Comparison of ENCODE assay signal across 24 cellular contexts in genomic region chr14:77311217-77311616, GRCh38. TPM values are rescaled to one million over a fixed set of nuclear protein-coding genes. Genes with fewer than 3 reads are reported as not detected.
DNase-seq lines count a peak whose midpoint lies in the region; ATAC-seq, FAIRE-seq and TF ChIP-seq lines count a peak whose summit lies in the region.
"Had no signal": no experiment of that assay in that cellular context is flagged by ENCODE, and none has a peak within 500 bp of the region (broad histone marks: within the 10 kb centered on the region; RNA-seq: fewer than 3 reads in every experiment).

No MANE protein-coding gene starts in this region.

- H3K36me3 Mint-ChIP-seq in natural killer cell, result no peaks in the 10 kb centered on the region

- H3K4me3 ChIP-seq in dorsolateral prefrontal cortex (no peak overlapping the region), psoas muscle (no peak overlapping the region)
- H3K4me3 ChIP-seq: transverse colon had no signal

- no peaks in the 10 kb centered on the region for H3K9me3 Mint-ChIP-seq in natural killer cell
- H3K9me3 Mint-ChIP-seq: CD8-positive, alpha-beta T cell; mesothelial cell of epicardium had no signal

- peaks cover 75% of the 10 kb centered on the region for H3K4me1 ChIP-seq in psoas muscle

- no peak overlapping the region for H3K27ac Mint-ChIP-seq in natural killer cell
- H3K27ac Mint-ChIP-seq: CD8-positive, alpha-beta T cell; mesothelial cell of epicardium had no signal

- TF ChIP-seq CTCF in dorsolateral prefrontal cortex (IDR thresholded peaks at IDR 0.05 in 54 of 56, conservative IDR thresholded peaks at IDR 0.05 in 2 of 56; ENCODE audit: low read depth in 1 of 56, partially characterized antibody in 56 of 56) (no peak), psoas muscle (IDR thresholded peaks at IDR 0.05) (no peak), natural killer cell (IDR thresholded peaks at IDR 0.05) (no peak)

- no peak overlapping the region for H3K4me3 Mint-ChIP-seq in natural killer cell
- H3K4me3 Mint-ChIP-seq: CD8-positive, alpha-beta T cell; mesothelial cell of epicardium had no signal

- H3K4me1 Mint-ChIP-seq in natural killer cell, result no peaks in the 10 kb centered on the region

- peak in 1 of 4 donors; percentile 34 for ATAC-seq in psoas muscle
- no peak for ATAC-seq in GM21515 (IDR thresholded peaks at IDR 0.05; ENCODE audit: unreplicated experiment)
- no peak for ATAC-seq in natural killer cell
- ATAC-seq: CD8-positive, alpha-beta T cell had no signal

- intact Hi-C loops in dorsolateral prefrontal cortex (cut with DNase I) (no loop called here), psoas muscle (cut with DNase I) (loop anchor here (10.0 kb wide), 2 partner anchors 156 to 436 kb away; no protein-coding TSS in a partner anchor), natural killer cell (cut with micrococcal nuclease) (no loop called here)

- H3K27me3 Mint-ChIP-seq in natural killer cell (ENCODE audit: low read depth in 2 of 2), result no peaks in the 10 kb centered on the region

- DNase-seq in GM03348 (ENCODE audit: low spot score), result peak; percentile 17
- DNase-seq in NOMO-1 treated with DMSO at 0.1 percent for 48 hours (lab: John Stamatoyannopoulos, UW; ENCODE audit: unreplicated experiment), result peak; percentile 46
- no peak for DNase-seq in dorsolateral prefrontal cortex
- no peak for DNase-seq in psoas muscle
- no peak for DNase-seq in GM19239 (ENCODE audit: insufficient read length, low spot score)
- DNase-seq in NCI-H128 (lab: John Stamatoyannopoulos, UW; ENCODE audit: unreplicated experiment), result no peak
- DNase-seq in natural killer cell, result no peak
- DNase-seq: activated CD4-positive, alpha-beta T cell treated with anti-CD3 and anti-CD28 coated beads for 1 hour; CD8-positive, alpha-beta T cell; DND-41; H7; hippocampal formation; KG1; NCI-H1105 treated with DMSO at 0.1 percent for 48 hours; NCI-H2171; stimulated activated naive CD4-positive, alpha-beta T cell; T1000; transverse colon had no signal

- H3K9me3 ChIP-seq in psoas muscle, result no peaks in the 10 kb centered on the region
- H3K9me3 ChIP-seq: neutrophil, transverse colon had no signal

- FAIRE-seq in GM19239 (lab: Jason Lieb, UNC), result no peak
- FAIRE-seq: RCC 7860 had no signal

- H3K27ac ChIP-seq in dorsolateral prefrontal cortex (peak overlapping the region in 53 of 59 donors; percentile 4 to 100 (median 99)), psoas muscle (peak overlapping the region; percentile 85)
- H3K27ac ChIP-seq: neutrophil, transverse colon had no signal

- H3K36me3 ChIP-seq in psoas muscle (ENCODE audit: insufficient read depth in 1 of 2, low read depth in 1 of 2), result no peaks in the 10 kb centered on the region
- H3K36me3 ChIP-seq: neutrophil, transverse colon had no signal

- no peaks in the 10 kb centered on the region for H3K27me3 ChIP-seq in dorsolateral prefrontal cortex
- no peaks in the 10 kb centered on the region for H3K27me3 ChIP-seq in psoas muscle (ENCODE audit: insufficient read depth in 3 of 3, low read length in 2 of 3)
- H3K27me3 ChIP-seq: neutrophil, transverse colon had no signal

- 60 to 83% (median 70%) methylated on average over 2 of the region's 2 CpGs for WGBS in psoas muscle, 3 donors

RNA-seq across cellular contexts. Expression of gene POMT2, which starts 9.5 kb away (rescaled TPM):
- total RNA-seq in dorsolateral prefrontal cortex (10 to 100 TPM; 25.0 to 76.5 (median 44.0) TPM), psoas muscle (10 to 100 TPM; 29.2 to 57.5 (median 36.7) TPM), natural killer cell (10 to 100 TPM in 1 of 3 donors, 1 to 10 TPM in 2; 6.7 to 10.9 (median 8.6) TPM)
- polyA plus RNA-seq in psoas muscle, result 10 to 100 TPM; 17.4 to 28.5 (median 24.4) TPM

RNA-seq across cellular contexts. Expression of gene GSTZ1, which starts 9.6 kb away (rescaled TPM):
- 10 to 100 TPM in 115 of 120 experiments, 1 to 10 TPM in 5; 9.0 to 35.6 (median 17.5) TPM for total RNA-seq in dorsolateral prefrontal cortex
- 10 to 100 TPM; 17.7 to 56.6 (median 29.7) TPM for total RNA-seq in psoas muscle
- polyA plus RNA-seq in psoas muscle, result 10 to 100 TPM; 17.1 to 32.2 (median 28.9) TPM
- 1 to 10 TPM; 3.0 to 5.6 (median 5.2) TPM for total RNA-seq in natural killer cell

RNA-seq across cellular contexts. Expression of gene NGB, which starts 40.2 kb away (rescaled TPM):
- total RNA-seq in dorsolateral prefrontal cortex (10 to 100 TPM in 112 of 120 experiments, 1 to 10 TPM in 8; 6.2 to 40.9 (median 20.9) TPM), psoas muscle (not detected), natural killer cell (not detected)
- polyA plus RNA-seq in psoas muscle, result under 1 TPM in 1 of 3 donors, not detected in 2; 0.01 TPM
- total RNA-seq: activated CD8-positive, alpha-beta memory T cell treated with anti-CD3 and anti-CD28 coated beads for 36 hours; cardiac septum; CD8-positive, alpha-beta T cell; mesothelial cell of epicardium had no signal

Comparison
In these comparisons a context has a peak if more than half of its experiments do, and no peak if none do; other contexts are left out.
1. DNase-seq: peak in GM03348 (single experiment) and NOMO-1 treated with DMSO at 0.1 percent for 48 hours (single experiment); none in dorsolateral prefrontal cortex (0 of 10), psoas muscle (0 of 2), GM19239 (single experiment), NCI-H128 (single experiment) and natural killer cell (single experiment).
2. RNA of gene NGB, which starts 40.2 kb away (total RNA-seq): 6.2 to 40.9 TPM in dorsolateral prefrontal cortex; not detected in psoas muscle and not detected in natural killer cell; every median in the first group is over 4 times any median in the second.
3. intact Hi-C loops: an anchor here in psoas muscle (10.0 kb wide); none called in dorsolateral prefrontal cortex and natural killer cell.